In the genomic region with DNA sequence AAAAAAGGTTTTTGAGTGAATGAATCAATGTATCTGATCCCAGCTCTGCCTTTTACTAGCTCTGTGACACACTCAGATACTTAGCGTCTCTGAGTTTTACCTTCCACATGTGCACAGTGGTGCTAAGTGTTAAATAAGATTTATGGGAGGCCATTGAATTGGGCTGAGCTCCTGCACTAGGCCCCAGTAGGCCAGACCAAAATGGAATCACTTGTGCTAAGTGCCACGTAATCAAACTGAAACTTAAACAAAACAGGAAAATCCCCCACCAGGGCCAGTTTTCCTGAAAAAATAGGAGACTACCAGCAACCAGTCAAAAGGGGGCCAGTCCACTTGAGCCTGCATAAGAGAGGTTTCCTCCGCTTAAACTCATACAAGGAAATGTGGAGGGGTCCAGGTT, we compare ENCODE assay signal across 10 cellular contexts. TPM values are rescaled to one million over a fixed set of nuclear protein-coding genes. Genes with fewer than 3 reads are reported as not detected.
DNase-seq lines count a peak whose midpoint lies in the region; ATAC-seq and TF ChIP-seq lines count a peak whose summit lies in the region.
"Had no signal": no experiment of that assay in that cellular context is flagged by ENCODE, and none has a peak within 500 bp of the region (broad histone marks: within the 10 kb centered on the region; RNA-seq: fewer than 3 reads in every experiment).

No MANE protein-coding gene starts in this region.

- peak overlapping the region; percentile 67 for H3K4me3 ChIP-seq in GM12865 (ENCODE audit: low read depth, low read length)
- H3K4me3 ChIP-seq in fibroblast of the aortic adventitia (ENCODE audit: low read depth, low read length): peak overlapping the region; percentile 48
- peak overlapping the region in 2 of 4 donors; percentile 21 to 42 for H3K4me3 ChIP-seq in sigmoid colon

- no peaks in the 10 kb centered on the region for H3K9me3 ChIP-seq in sigmoid colon
- H3K9me3 ChIP-seq: upper lobe of right lung had no signal

- H3K36me3 ChIP-seq in sigmoid colon: no peaks in the 10 kb centered on the region
- H3K36me3 ChIP-seq: upper lobe of right lung had no signal

- no peaks in the 10 kb centered on the region for H3K27me3 ChIP-seq in sigmoid colon
- H3K27me3 ChIP-seq: upper lobe of right lung had no signal

- H3K27ac ChIP-seq in RWPE1: peak overlapping the region; percentile 97
- H3K27ac ChIP-seq in sigmoid colon: peak overlapping the region; percentile 89 to 96 (median 89)

- TF ChIP-seq CTCF in GM12865 (IDR thresholded peaks at IDR 0.05; ENCODE audit: insufficient read depth, low read depth, low read length, missing control alignments): no peak
- TF ChIP-seq CTCF in RWPE1 (conservative IDR thresholded peaks at IDR 0.05; ENCODE audit: low read depth): no peak
- no peak for TF ChIP-seq CTCF in fibroblast of the aortic adventitia (IDR thresholded peaks at IDR 0.05; ENCODE audit: insufficient read depth, low read length)
- TF ChIP-seq CTCF in sigmoid colon (IDR thresholded peaks at IDR 0.05): no peak

- POLR2A ChIA-PET in RWPE1 (lab: Yijun Ruan, JAX; ENCODE audit: low non-redundant PET): interaction anchor here (0.5 kb wide), 1 partner anchor 11 kb away, joined by 3 read pairs; no protein-coding TSS in a partner anchor

- no peak for TF ChIP-seq POLR2A in sigmoid colon (IDR thresholded peaks at IDR 0.05)

- H3K4me1 ChIP-seq in sigmoid colon: peaks cover 0 to 17% (median 10%) of the 10 kb centered on the region in 4 donors

- ATAC-seq in GM21737 (IDR thresholded peaks at IDR 0.05; ENCODE audit: unreplicated experiment): no peak

- no peak for TF ChIP-seq EP300 in sigmoid colon (IDR thresholded peaks at IDR 0.05)

- 78 to 85% methylated on average over 3 of the region's 3 CpGs for WGBS in sigmoid colon, 2 donors

- peak; percentile 13 for DNase-seq in GM12865 (ENCODE audit: low read depth)
- no peak for DNase-seq in RWPE1 (ENCODE audit: low spot score)
- DNase-seq in fibroblast of the aortic adventitia (ENCODE audit: low read depth): no peak
- DNase-seq in sigmoid colon: no peak
- no peak for DNase-seq in activated gamma-delta T cell treated with Interleukin-2 at 50 U/mL for 16 hours
- no peak for DNase-seq in NOMO-1 (lab: John Stamatoyannopoulos, UW; ENCODE audit: unreplicated experiment in 2 of 2)
- no peak for DNase-seq in NCI-H510A treated with DMSO at 0.1 percent for 48 hours (lab: John Stamatoyannopoulos, UW)
- DNase-seq: NCI-H1105, upper lobe of right lung had no signal

- intact Hi-C loops in sigmoid colon (cut with DNase I): loop anchor here (10.0 kb wide), 1 partner anchor 255 kb away; a partner anchor contains a TSS

- CTCF ChIA-PET in RWPE1 (lab: Yijun Ruan, JAX): no interaction called here

RNA-seq across cellular contexts. Expression of a gene that starts 40.9 kb away (rescaled TPM):
- 0.82 and 0.90 TPM in 2 replicates for total RNA-seq in fibroblast of the aortic adventitia (ENCODE audit: low replicate concordance)
- not detected for total RNA-seq in sigmoid colon
- under 1 TPM in 1 of 3 donors, not detected in 2; 0.10 TPM for polyA plus RNA-seq in sigmoid colon
- total RNA-seq: upper lobe of right lung had no signal
